ENCODE assay signal across 16 cellular contexts in genomic region chr5:1909346-1909985, GRCh38. TPM values are rescaled to one million over a fixed set of nuclear protein-coding genes. Genes with fewer than 3 reads are reported as not detected.
DNase-seq lines count a peak whose midpoint lies in the region; ATAC-seq and TF ChIP-seq lines count a peak whose summit lies in the region.
"Had no signal": no experiment of that assay in that cellular context is flagged by ENCODE, and none has a peak within 500 bp of the region (broad histone marks: within the 10 kb centered on the region; RNA-seq: fewer than 3 reads in every experiment).

No MANE protein-coding gene starts in this region.

- no peaks in the 10 kb centered on the region for H3K27me3 ChIP-seq in transverse colon
- H3K27me3 ChIP-seq: BLaER1 had no signal

- no peak for TF ChIP-seq POLR2A in transverse colon (IDR thresholded peaks at IDR 0.05)

- H3K4me3 Mint-ChIP-seq in activated T-cell treated with anti-CD3 and anti-CD28 coated beads, Interleukin-2, amount 50 U/mL, for 24 hours, result no peak overlapping the region
- H3K4me3 Mint-ChIP-seq: CD8-positive, alpha-beta memory T cell had no signal

- ATAC-seq in left lobe of liver, result no peak
- no peak for ATAC-seq in sciatic nerve
- ATAC-seq in HG02798 (IDR thresholded peaks at IDR 0.05; ENCODE audit: poor library complexity, unreplicated experiment), result no peak
- ATAC-seq: HCT116 had no signal

- peak; percentile 36 for DNase-seq in activated effector memory CD4-positive, alpha-beta T cell treated with anti-CD3 and anti-CD28 coated beads, Interleukin-2, amount 50 U/mL, for 16 hours
- DNase-seq in activated effector memory CD4-positive, alpha-beta T cell treated with Interleukin-2 at 50 U/mL for 16 hours, result no peak
- DNase-seq in left lobe of liver (ENCODE audit: low spot score), result peak; percentile 29
- peak; percentile 21 for DNase-seq in sciatic nerve (ENCODE audit: low spot score)
- DNase-seq in transverse colon, result peak; percentile 5
- no peak for DNase-seq in activated T-cell treated with anti-CD3 and anti-CD28 coated beads, Interleukin-2, amount 50 U/mL, for 24 hours
- DNase-seq in superior temporal gyrus (ENCODE audit: extremely low spot score), result no peak
- DNase-seq: CD8-positive, alpha-beta memory T cell; DMS53; GF-D8 had no signal

- no peaks in the 10 kb centered on the region for H3K9me3 ChIP-seq in transverse colon
- H3K9me3 ChIP-seq: Caco-2 had no signal

- no peaks in the 10 kb centered on the region for H3K4me1 ChIP-seq in transverse colon
- H3K4me1 ChIP-seq: Caco-2 had no signal

- intact Hi-C loops in sciatic nerve (cut with DNase I) (no loop called here), transverse colon (cut with DNase I; ENCODE audit: low total_unique reads) (no loop called here)

- in situ Hi-C loops in transverse colon (cut with MboI; ENCODE audit: low pct_ligation_motif_present in 1 of 4, low pct_unique_long_range_greater_than_20kb in 1 of 4, low sequenced_read_pairs in 3 of 4), result no loop called here

- no peak for TF ChIP-seq EP300 in transverse colon (IDR thresholded peaks at IDR 0.05; ENCODE audit: low read depth)

- H3K36me3 ChIP-seq in transverse colon, result no peaks in the 10 kb centered on the region
- H3K36me3 ChIP-seq: BLaER1 had no signal

- no peak overlapping the region for H3K27ac Mint-ChIP-seq in activated T-cell treated with anti-CD3 and anti-CD28 coated beads, Interleukin-2, amount 50 U/mL, for 24 hours
- H3K27ac Mint-ChIP-seq: CD8-positive, alpha-beta memory T cell had no signal

- H3K27ac ChIP-seq in transverse colon, result no peak overlapping the region
- H3K27ac ChIP-seq: 22Rv1, BLaER1 had no signal

- H3K4me1 Mint-ChIP-seq in activated T-cell treated with anti-CD3 and anti-CD28 coated beads, Interleukin-2, amount 50 U/mL, for 24 hours (ENCODE audit: low read depth), result no peaks in the 10 kb centered on the region
- H3K4me1 Mint-ChIP-seq: CD8-positive, alpha-beta memory T cell had no signal

- peaks cover 4% of the 10 kb centered on the region for H3K9me3 Mint-ChIP-seq in activated T-cell treated with anti-CD3 and anti-CD28 coated beads, Interleukin-2, amount 50 U/mL, for 24 hours

- WGBS in transverse colon (ENCODE audit: low coverage in 1 of 2), 2 donors, result 88 to 90% methylated on average over 7 to 15 of the region's 15 CpGs

- no peaks in the 10 kb centered on the region for H3K36me3 Mint-ChIP-seq in activated T-cell treated with anti-CD3 and anti-CD28 coated beads, Interleukin-2, amount 50 U/mL, for 24 hours (ENCODE audit: low read depth)
- H3K36me3 Mint-ChIP-seq: CD8-positive, alpha-beta memory T cell had no signal

- H3K27me3 Mint-ChIP-seq in activated T-cell treated with anti-CD3 and anti-CD28 coated beads, Interleukin-2, amount 50 U/mL, for 24 hours, result peaks cover 17% of the 10 kb centered on the region

- H3K4me3 ChIP-seq in transverse colon, result no peak overlapping the region
- H3K4me3 ChIP-seq: BLaER1 had no signal

- TF ChIP-seq CTCF in transverse colon (IDR thresholded peaks at IDR 0.05), result no peak

RNA-seq across cellular contexts. Expression of gene IRX4, which starts 26.7 kb away (rescaled TPM):
- not detected for total RNA-seq in left lobe of liver
- not detected for total RNA-seq in sciatic nerve
- total RNA-seq in transverse colon, result not detected
- total RNA-seq: A673; Caco-2; CD8-positive, alpha-beta memory T cell had no signal

Comparison
In these comparisons a context has a peak if more than half of its experiments do, and no peak if none do; other contexts are left out.
1. DNase-seq: peak in activated effector memory CD4-positive, alpha-beta T cell treated with anti-CD3 and anti-CD28 coated beads, Interleukin-2, amount 50 U/mL, for 16 hours (single experiment), left lobe of liver (single experiment), sciatic nerve (single experiment) and transverse colon (single experiment); none in activated effector memory CD4-positive, alpha-beta T cell treated with Interleukin-2 at 50 U/mL for 16 hours (single experiment), activated T-cell treated with anti-CD3 and anti-CD28 coated beads, Interleukin-2, amount 50 U/mL, for 24 hours (single experiment) and superior temporal gyrus (single experiment).